In genomic region chr21:45455321-45456013, GRCh38 we compare ENCODE assay signal across 9 cellular contexts. TPM values are rescaled to one million over a fixed set of nuclear protein-coding genes. Genes with fewer than 3 reads are reported as not detected.
DNase-seq lines count a peak whose midpoint lies in the region; ATAC-seq lines count a peak whose summit lies in the region.
"Had no signal": no experiment of that assay in that cellular context is flagged by ENCODE, and none has a peak within 500 bp of the region (broad histone marks: within the 10 kb centered on the region; RNA-seq: fewer than 3 reads in every experiment).

No MANE protein-coding gene starts in this region.

- H3K27me3 Mint-ChIP-seq in naive thymus-derived CD4-positive, alpha-beta T cell: no peaks in the 10 kb centered on the region

- H3K36me3 Mint-ChIP-seq in naive thymus-derived CD4-positive, alpha-beta T cell: no peaks in the 10 kb centered on the region
- H3K36me3 Mint-ChIP-seq: naive thymus-derived CD8-positive, alpha-beta T cell had no signal

- ATAC-seq in GM21723 (IDR thresholded peaks at IDR 0.05; ENCODE audit: unreplicated experiment) (no peak), GM21528 (IDR thresholded peaks at IDR 0.05; ENCODE audit: low FRiP score, unreplicated experiment) (no peak)
- no peak for ATAC-seq in naive thymus-derived CD4-positive, alpha-beta T cell

- peaks cover 0 to 6% (median 0%) of the 10 kb centered on the region in 7 donors for H3K4me1 Mint-ChIP-seq in naive thymus-derived CD4-positive, alpha-beta T cell

- no peaks in the 10 kb centered on the region for H3K36me3 ChIP-seq in duodenal mucosa (ENCODE audit: control insufficient read depth in 1 of 2, insufficient read depth in 2 of 2, low read length in 2 of 2)
- H3K36me3 ChIP-seq in muscle layer of colon (ENCODE audit: insufficient read depth, low read length): no peaks in the 10 kb centered on the region
- H3K36me3 ChIP-seq in naive thymus-derived CD4-positive, alpha-beta T cell (ENCODE audit: control insufficient read depth in 2 of 3, insufficient read depth in 3 of 3, low read length in 3 of 3): no peaks in the 10 kb centered on the region

- H3K27ac Mint-ChIP-seq in naive thymus-derived CD4-positive, alpha-beta T cell: no peak overlapping the region

- intact Hi-C loops in naive thymus-derived CD4-positive, alpha-beta T cell (cut with micrococcal nuclease): no loop called here

- H3K4me3 Mint-ChIP-seq in naive thymus-derived CD4-positive, alpha-beta T cell: peak overlapping the region in 1 of 10 donors; percentile 35
- H3K4me3 Mint-ChIP-seq: naive thymus-derived CD8-positive, alpha-beta T cell had no signal

- CTCF ChIA-PET in naive thymus-derived CD4-positive, alpha-beta T cell (lab: Charles Lee): no interaction called here

- H3K9me3 ChIP-seq in duodenal mucosa (ENCODE audit: control insufficient read depth in 1 of 2, low read length in 2 of 2) (no peaks in the 10 kb centered on the region), muscle layer of colon (ENCODE audit: low read length) (no peaks in the 10 kb centered on the region)
- H3K9me3 ChIP-seq in naive thymus-derived CD4-positive, alpha-beta T cell (ENCODE audit: control insufficient read depth in 2 of 3, low read length in 3 of 3): no peaks in the 10 kb centered on the region

- peaks cover 0 to 11% of the 10 kb centered on the region in 2 donors for H3K4me1 ChIP-seq in duodenal mucosa (ENCODE audit: control insufficient read depth in 1 of 2, insufficient read depth in 2 of 2, low read length in 2 of 2)
- peaks cover 16% of the 10 kb centered on the region for H3K4me1 ChIP-seq in muscle layer of colon (ENCODE audit: insufficient read depth, low read length)
- no peaks in the 10 kb centered on the region for H3K4me1 ChIP-seq in naive thymus-derived CD4-positive, alpha-beta T cell (ENCODE audit: control insufficient read depth in 2 of 2, insufficient read depth in 2 of 2, low read length in 2 of 2)

- H3K4me3 ChIP-seq in duodenal mucosa (ENCODE audit: low read depth in 1 of 2, low read length in 2 of 2) (peak overlapping the region; percentile 11 to 22), muscle layer of colon (ENCODE audit: low read depth in 1 of 2, low read length in 2 of 2) (peak overlapping the region; percentile 50 to 58)
- no peak overlapping the region for H3K4me3 ChIP-seq in naive thymus-derived CD4-positive, alpha-beta T cell (ENCODE audit: low read length)

- H3K9me3 Mint-ChIP-seq in naive thymus-derived CD4-positive, alpha-beta T cell: peaks cover 0 to 12% (median 0%) of the 10 kb centered on the region in 11 donors
- H3K9me3 Mint-ChIP-seq: naive thymus-derived CD8-positive, alpha-beta T cell had no signal

- POLR2A ChIA-PET in naive thymus-derived CD4-positive, alpha-beta T cell (lab: Charles Lee): no interaction called here

- H3K27me3 ChIP-seq in duodenal mucosa (ENCODE audit: control insufficient read depth in 1 of 2, insufficient read depth in 2 of 2, low read length in 2 of 2): peaks cover 0 to 5% of the 10 kb centered on the region in 2 donors
- no peaks in the 10 kb centered on the region for H3K27me3 ChIP-seq in muscle layer of colon (ENCODE audit: control insufficient read depth in 1 of 2, insufficient read depth in 2 of 2, low read length in 2 of 2)
- H3K27me3 ChIP-seq in naive thymus-derived CD4-positive, alpha-beta T cell (ENCODE audit: control insufficient read depth in 2 of 2, insufficient read depth in 2 of 2, low read length in 2 of 2): no peaks in the 10 kb centered on the region

- H3K9ac ChIP-seq in duodenal mucosa (ENCODE audit: low read depth in 1 of 2, low read length in 2 of 2) (no peak overlapping the region), muscle layer of colon (ENCODE audit: low read length) (peak overlapping the region; percentile 30)

- H3K27ac ChIP-seq in duodenal mucosa (ENCODE audit: low read depth, low read length) (no peak overlapping the region), muscle layer of colon (ENCODE audit: low read depth, low read length) (peak overlapping the region; percentile 23)
- no peak overlapping the region for H3K27ac ChIP-seq in naive thymus-derived CD4-positive, alpha-beta T cell (ENCODE audit: low read depth, low read length)

- DNase-seq in AG20443 (ENCODE audit: low spot score): peak; percentile 90
- DNase-seq in NCI-H1105 (lab: John Stamatoyannopoulos, UW): peak; percentile 29
- DNase-seq in NCI-H128 (lab: John Stamatoyannopoulos, UW; ENCODE audit: unreplicated experiment): no peak
- DNase-seq in naive thymus-derived CD4-positive, alpha-beta T cell: no peak

RNA-seq across cellular contexts. Expression of gene COL18A1, which starts 50.5 kb away (rescaled TPM):
- total RNA-seq in naive thymus-derived CD4-positive, alpha-beta T cell: 10 to 100 TPM in 4 of 5 experiments, 1 to 10 TPM in 1; 9.0 to 89.8 (median 15.4) TPM
- polyA plus RNA-seq in naive thymus-derived CD4-positive, alpha-beta T cell: 10 to 100 TPM in 1 of 2 donors, 1 to 10 TPM in 1; 7.0 to 15.5 TPM

Comparison
In these comparisons a context has a peak if more than half of its experiments do, and no peak if none do; other contexts are left out.
1. DNase-seq: peak in AG20443 (single experiment) and NCI-H1105 (single experiment); none in NCI-H128 (single experiment) and naive thymus-derived CD4-positive, alpha-beta T cell (0 of 9).